9 cellular contexts compared by ENCODE assay signal in genomic region chr2:219059725-219060682, GRCh38. TPM values are rescaled to one million over a fixed set of nuclear protein-coding genes. Genes with fewer than 3 reads are reported as not detected.
DNase-seq lines count a peak whose midpoint lies in the region; ATAC-seq lines count a peak whose summit lies in the region.
"Had no signal": no experiment of that assay in that cellular context is flagged by ENCODE, and none has a peak within 500 bp of the region (broad histone marks: within the 10 kb centered on the region; RNA-seq: fewer than 3 reads in every experiment).

No MANE protein-coding gene starts in this region.

- H3K9me3 Mint-ChIP-seq in stimulated activated effector memory CD8-positive, alpha-beta T cell treated with anti-CD3 and anti-CD28 coated beads, Interleukin-12 subunit alpha, Interleukin-12 subunit beta, amount 100 ng/mL, for 72 hours, result no peaks in the 10 kb centered on the region

- peak overlapping the region; percentile 84 for H3K4me3 Mint-ChIP-seq in T-helper 17 cell
- peak overlapping the region; percentile 50 for H3K4me3 Mint-ChIP-seq in stimulated activated effector memory CD8-positive, alpha-beta T cell treated with anti-CD3 and anti-CD28 coated beads, Interleukin-12 subunit alpha, Interleukin-12 subunit beta, amount 100 ng/mL, for 72 hours

- H3K4me1 Mint-ChIP-seq in T-helper 17 cell, result peaks cover 9% of the 10 kb centered on the region
- H3K4me1 Mint-ChIP-seq in stimulated activated effector memory CD8-positive, alpha-beta T cell treated with anti-CD3 and anti-CD28 coated beads, Interleukin-12 subunit alpha, Interleukin-12 subunit beta, amount 100 ng/mL, for 72 hours, result peaks cover 12% of the 10 kb centered on the region

- H3K9me3 ChIP-seq in T-helper 17 cell (ENCODE audit: control insufficient read depth, low read length, poor library complexity, severe bottlenecking), result no peaks in the 10 kb centered on the region

- ATAC-seq in T-helper 17 cell, result no peak
- ATAC-seq in stimulated activated effector memory CD8-positive, alpha-beta T cell treated with anti-CD3 and anti-CD28 coated beads, Interleukin-12 subunit alpha, Interleukin-12 subunit beta, amount 100 ng/mL, for 72 hours, result no peak

- peak; percentile 2 for DNase-seq in NCI-H345 (lab: John Stamatoyannopoulos, UW)
- no peak for DNase-seq in NCI-H345 treated with DMSO at 0.1 percent for 48 hours (lab: John Stamatoyannopoulos, UW; ENCODE audit: unreplicated experiment)
- DNase-seq in T-helper 17 cell, result no peak
- DNase-seq in iPS-NIHi11 (ENCODE audit: low spot score), result peak; percentile 40
- peak in 1 of 2 donors; percentile 51 for DNase-seq in stimulated activated effector memory CD8-positive, alpha-beta T cell treated with anti-CD3 and anti-CD28 coated beads, Interleukin-12 subunit alpha, Interleukin-12 subunit beta, amount 100 ng/mL, for 72 hours (ENCODE audit: low spot score in 2 of 2)
- DNase-seq in stimulated activated CD4-positive, alpha-beta T cell treated with anti-CD3 and anti-CD28 coated beads, Interleukin-4, amount 100 ng/mL, for 4 hours, result no peak
- no peak for DNase-seq in GF-D8 (lab: John Stamatoyannopoulos, UW)
- no peak for DNase-seq in activated effector memory CD4-positive, alpha-beta T cell treated with Interleukin-2 at 50 U/mL for 16 hours

- peaks cover 80% of the 10 kb centered on the region for H3K27me3 Mint-ChIP-seq in T-helper 17 cell

- H3K27ac Mint-ChIP-seq in T-helper 17 cell, result no peak overlapping the region
- no peak overlapping the region for H3K27ac Mint-ChIP-seq in stimulated activated effector memory CD8-positive, alpha-beta T cell treated with anti-CD3 and anti-CD28 coated beads, Interleukin-12 subunit alpha, Interleukin-12 subunit beta, amount 100 ng/mL, for 72 hours

- H3K36me3 Mint-ChIP-seq in T-helper 17 cell (ENCODE audit: low read depth), result peaks cover 9% of the 10 kb centered on the region
- no peaks in the 10 kb centered on the region for H3K36me3 Mint-ChIP-seq in stimulated activated effector memory CD8-positive, alpha-beta T cell treated with anti-CD3 and anti-CD28 coated beads, Interleukin-12 subunit alpha, Interleukin-12 subunit beta, amount 100 ng/mL, for 72 hours

RNA-seq across cellular contexts. Expression of gene IHH, which starts 0.7 kb away (rescaled TPM):
- not detected for total RNA-seq in T-helper 17 cell
- total RNA-seq: cardiac muscle cell had no signal

RNA-seq across cellular contexts. Expression of gene CFAP65, which starts 18.7 kb away (rescaled TPM):
- total RNA-seq in T-helper 17 cell, result not detected

Comparison
In these comparisons a context has a peak if more than half of its experiments do, and no peak if none do; other contexts are left out.
1. DNase-seq: peak in NCI-H345 (single experiment) and iPS-NIHi11 (single experiment); none in NCI-H345 treated with DMSO at 0.1 percent for 48 hours (single experiment), T-helper 17 cell (0 of 3), stimulated activated CD4-positive, alpha-beta T cell treated with anti-CD3 and anti-CD28 coated beads, Interleukin-4, amount 100 ng/mL, for 4 hours (0 of 2), GF-D8 (single experiment) and activated effector memory CD4-positive, alpha-beta T cell treated with Interleukin-2 at 50 U/mL for 16 hours (single experiment).